In the genomic region with DNA sequence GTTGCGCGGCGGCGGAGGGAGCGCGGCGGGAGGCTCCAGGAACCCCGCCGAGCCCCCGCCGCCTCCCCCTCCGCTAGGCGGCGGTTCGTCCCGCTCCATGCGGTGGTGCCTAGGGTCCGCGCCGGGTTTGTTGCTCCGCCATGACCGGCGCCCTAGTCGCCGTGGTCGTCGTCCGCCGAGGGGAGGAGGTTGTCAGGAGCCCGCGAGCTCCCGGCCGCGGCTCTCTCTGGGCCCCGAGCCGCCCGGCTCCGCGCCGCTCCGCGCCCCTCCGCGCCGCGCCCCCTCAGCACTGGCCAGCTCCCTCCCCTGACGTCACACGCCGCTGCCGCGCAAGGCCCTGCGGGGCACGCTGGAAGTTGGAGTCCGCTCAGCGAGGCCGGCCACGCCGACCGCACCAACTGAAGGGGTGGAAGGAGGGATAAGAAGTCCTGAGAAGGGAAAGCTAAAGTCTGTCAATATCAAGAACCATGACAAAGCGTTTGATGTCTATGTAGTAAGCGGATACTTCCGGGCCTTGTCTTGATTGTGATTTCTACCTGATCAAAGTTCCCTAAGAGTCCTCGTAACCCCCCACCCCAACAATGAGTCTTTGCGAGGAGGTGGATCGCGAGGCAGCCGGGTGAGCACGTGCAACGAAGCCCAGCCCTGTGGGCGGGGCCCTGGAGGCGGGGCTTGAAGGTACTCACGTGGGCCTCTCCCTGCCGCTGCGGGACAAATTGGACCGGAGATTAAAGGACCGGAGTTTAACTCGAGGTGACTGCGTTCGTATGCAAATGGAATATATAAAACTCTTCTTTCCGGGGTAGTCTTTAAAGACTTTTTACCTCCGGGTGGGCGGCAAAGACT, we compare ENCODE assay signal across 8 cellular contexts. TPM values are rescaled to one million over a fixed set of nuclear protein-coding genes. Genes with fewer than 3 reads are reported as not detected.
DNase-seq lines count a peak whose midpoint lies in the region; ATAC-seq, FAIRE-seq and TF ChIP-seq lines count a peak whose summit lies in the region.

A gene (minus strand): TSS at position 291 of the 846 bp plus-strand sequence.

- H3K9me3 ChIP-seq in adrenal gland (replicated peaks in 1 of 3) (no peaks in the 10 kb centered on the region), heart right ventricle (no peaks in the 10 kb centered on the region), upper lobe of right lung (no peaks in the 10 kb centered on the region)

- peak in 3 of 6 experiments; percentile 18 to 30 (median 22) for TF ChIP-seq CTCF in adrenal gland (IDR thresholded peaks at IDR 0.05)
- TF ChIP-seq CTCF in heart right ventricle (IDR thresholded peaks at IDR 0.05) = peak in 7 of 9 donors; percentile 25 to 59 (median 43)
- peak; percentile 15 for TF ChIP-seq CTCF in upper lobe of right lung (IDR thresholded peaks at IDR 0.05)

- H3K27me3 ChIP-seq in adrenal gland = peaks cover 24% of the 10 kb centered on the region
- peaks cover 0 to 50% (median 26%) of the 10 kb centered on the region in 7 donors for H3K27me3 ChIP-seq in heart right ventricle
- H3K27me3 ChIP-seq in upper lobe of right lung = peaks cover 36% of the 10 kb centered on the region

- H3K4me1 ChIP-seq in adrenal gland (replicated peaks in 1 of 2) (peaks cover 5 to 12% of the 10 kb centered on the region in 2 donors), heart right ventricle (peaks cover 0 to 57% (median 30%) of the 10 kb centered on the region in 9 donors), upper lobe of right lung (peaks cover 5% of the 10 kb centered on the region)

- TF ChIP-seq POLR2A in GM12891 (IDR thresholded peaks at IDR 0.05; ENCODE audit: low read depth, low read length) (no peak), adrenal gland (IDR thresholded peaks at IDR 0.05) (peak in 1 of 2 donors; percentile 31)

- peak; percentile 97 for FAIRE-seq in GM12891 (lab: Jason Lieb, UNC)

- intact Hi-C loops in adrenal gland (cut with DNase I) (loop anchor here (10.0 kb wide), 1 partner anchor 604 kb away; no protein-coding TSS in a partner anchor), heart right ventricle (cut with DNase I) (loop anchor here in 8 of 10 donors (5.0 to 10.0 kb wide), 7 partner anchors 66 to 606 kb away; a partner anchor contains a TSS), posterior vena cava (cut with DNase I) (loop anchor here in 1 of 2 donors (10.0 kb wide), 1 partner anchor 604 kb away; no protein-coding TSS in a partner anchor), upper lobe of right lung (cut with DNase I) (no loop called here)

- DNase-seq in GM12891 (ENCODE audit: insufficient read length, low spot score) (peak; percentile 94), NCI-H1417 (lab: John Stamatoyannopoulos, UW) (peak; percentile 91 to 100 (median 100)), SW480 (ENCODE audit: low spot score) (peak; percentile 95), adrenal gland (peak; percentile 97 to 98 (median 98)), heart right ventricle (peak; percentile 96 to 97), posterior vena cava (ENCODE audit: low spot score) (peak; percentile 99), upper lobe of right lung (peak; percentile 99)

- H3K27ac ChIP-seq in adrenal gland (peak within 1 kb of the TSS in 4 of 5 donors; percentile 50 to 75 (median 67)), heart right ventricle (peak within 1 kb of the TSS in 9 of 10 donors; percentile 61 to 90 (median 72)), upper lobe of right lung (peak within 1 kb of the TSS; percentile 73)

- peak; percentile 84 for ATAC-seq in HG02763 (IDR thresholded peaks at IDR 0.05; ENCODE audit: unreplicated experiment)
- ATAC-seq in heart right ventricle = peak; percentile 93 to 97 (median 96)
- peak; percentile 93 for ATAC-seq in upper lobe of right lung

- H3K36me3 ChIP-seq in adrenal gland (replicated peaks in 1 of 2) (no peaks in the 10 kb centered on the region), heart right ventricle (no peaks in the 10 kb centered on the region), upper lobe of right lung (no peaks in the 10 kb centered on the region)

- WGBS in adrenal gland, 4 donors = 0 to 1% (median 0%) methylated on average over 31 to 82 of the region's 82 CpGs
- 1% methylated on average over 57 to 82 of the region's 82 CpGs for WGBS in heart right ventricle, 2 donors

- H3K4me3 ChIP-seq in adrenal gland = peak within 1 kb of the TSS in 3 of 4 donors; percentile 13 to 81 (median 71)
- H3K4me3 ChIP-seq in heart right ventricle = peak within 1 kb of the TSS; percentile 83 to 98 (median 92)
- peak within 1 kb of the TSS; percentile 84 for H3K4me3 ChIP-seq in upper lobe of right lung

TF ChIP-seq in GM12891, 5 proteins besides CTCF, POLR2A, EP300 and RAD21:
- no peak for TF ChIP-seq POLR2AphosphoS5 (IDR thresholded peaks at IDR 0.05; ENCODE audit: low read depth, low read length)
- TF ChIP-seq POU2F2 (IDR thresholded peaks at IDR 0.05; ENCODE audit: low read depth, low read length) = no peak
- TF ChIP-seq PAX5 (IDR thresholded peaks at IDR 0.05; ENCODE audit: insufficient read depth, low read length, severe bottlenecking) = no peak
- TF ChIP-seq TAF1 (IDR thresholded peaks at IDR 0.05; ENCODE audit: low read depth, low read length) = no peak
- TF ChIP-seq SPI1 (IDR thresholded peaks at IDR 0.05; ENCODE audit: low read depth, low read length) = no peak

RNA-seq across cellular contexts. Expression of the gene that starts here (rescaled TPM):
- 2.0 TPM for polyA plus RNA-seq in GM12891 (2012; ENCODE audit: low read depth, missing spikeins)
- total RNA-seq in adrenal gland (1 to 10 TPM in 7 of 8 donors, under 1 TPM in 1; 0.83 to 2.4 (median 1.5) TPM), heart right ventricle (1 to 10 TPM in 8 of 10 donors, under 1 TPM in 2; 0.78 to 2.0 (median 1.2) TPM), posterior vena cava (under 1 TPM; 0.23 to 0.76 TPM), upper lobe of right lung (4.0 TPM)
- polyA plus RNA-seq in adrenal gland (1 to 10 TPM in 2 of 3 donors, under 1 TPM in 1; 0.46 to 1.4 (median 1.1) TPM), heart right ventricle (1 to 10 TPM in 1 of 2 donors, under 1 TPM in 1; 0.29 to 1.0 TPM)

Comparison
In these comparisons a context has a peak if more than half of its experiments do, and no peak if none do; other contexts are left out.
1. Peak in every context shown above with its lines: DNase-seq, ATAC-seq, H3K4me3 ChIP-seq and H3K27ac ChIP-seq.
2. Peak in DNase-seq in posterior vena cava; RNA of the gene not detected or under 1 TPM.